In genomic region chr5:34694012-34694411, GRCh38 we compare ENCODE assay signal across 1 cellular context.
TF ChIP-seq lines count a peak whose summit lies in the region.

No MANE protein-coding gene starts in this region.

TF ChIP-seq in K562, 482 proteins besides CTCF, POLR2A, EP300 and RAD21 (continued from another document):
- TF ChIP-seq ZHX1 (conservative IDR thresholded peaks at IDR 0.05; ENCODE audit: low read length) (no peak), ILF3 (IDR thresholded peaks at IDR 0.05; ENCODE audit: borderline replicate concordance) (no peak), MLLT1 (IDR thresholded peaks at IDR 0.05) (no peak), JUN (IDR thresholded peaks at IDR 0.05; ENCODE audit: borderline replicate concordance, low read depth, low read length) (peak; percentile 17; the same call in 1 of the 2 replicates), JUN (CRISPR knock-in tag; IDR thresholded peaks at IDR 0.05; ENCODE audit: borderline replicate concordance) (no peak), ZKSCAN8 (CRISPR knock-in tag; IDR thresholded peaks at IDR 0.05) (no peak), JUND (IDR thresholded peaks at IDR 0.05; ENCODE audit: borderline replicate concordance, low read depth, low read length) (peak; percentile 72), JUND (tag; IDR thresholded peaks at IDR 0.05; ENCODE audit: borderline replicate concordance, low read depth, low read length) (peak; percentile 73; the same call in 2 of the 3 replicates), ARID1B (IDR thresholded peaks at IDR 0.05) (peak; percentile 26), DPF2 (IDR thresholded peaks at IDR 0.05) (0 out of 2 replicates have a peak, but pooled peaks have one; percentile 54), ATF3 (IDR thresholded peaks at IDR 0.05) (peak; percentile 73), ATF3 (CRISPR knock-in tag; conservative IDR thresholded peaks at IDR 0.05) (no peak)
